Comparison of ENCODE assay signal across 12 cellular contexts in genomic region chr9:122226758-122227575, GRCh38. TPM values are rescaled to one million over a fixed set of nuclear protein-coding genes. Genes with fewer than 3 reads are reported as not detected.
DNase-seq lines count a peak whose midpoint lies in the region; ATAC-seq and TF ChIP-seq lines count a peak whose summit lies in the region.
"Had no signal": no experiment of that assay in that cellular context is flagged by ENCODE, and none has a peak within 500 bp of the region (broad histone marks: within the 10 kb centered on the region; RNA-seq: fewer than 3 reads in every experiment).

No MANE protein-coding gene starts in this region.

- peaks cover 29% of the 10 kb centered on the region for H3K27me3 Mint-ChIP-seq in activated naive CD8-positive, alpha-beta T cell
- peaks cover 56% of the 10 kb centered on the region for H3K27me3 Mint-ChIP-seq in activated naive CD8-positive, alpha-beta T cell treated with anti-CD3 and anti-CD28 coated beads for 36 hours

- no peaks in the 10 kb centered on the region for H3K36me3 Mint-ChIP-seq in activated naive CD8-positive, alpha-beta T cell
- H3K36me3 Mint-ChIP-seq in activated naive CD8-positive, alpha-beta T cell treated with anti-CD3 and anti-CD28 coated beads for 36 hours: no peaks in the 10 kb centered on the region

- TF ChIP-seq CTCF in thoracic aorta (IDR thresholded peaks at IDR 0.05): no peak

- H2AK5ac ChIP-seq in mesenchymal stem cell (ENCODE audit: low read length, severe bottlenecking): no peak overlapping the region

- no peak overlapping the region for H3K27ac Mint-ChIP-seq in activated naive CD8-positive, alpha-beta T cell
- H3K27ac Mint-ChIP-seq in activated naive CD8-positive, alpha-beta T cell treated with anti-CD3 and anti-CD28 coated beads for 36 hours: no peak overlapping the region
- H3K27ac Mint-ChIP-seq: activated T-cell treated with anti-CD3 and anti-CD28 coated beads, Interleukin-2, amount 50 U/mL, for 24 hours had no signal

- H3K9me3 Mint-ChIP-seq in activated naive CD8-positive, alpha-beta T cell (ENCODE audit: low read depth): no peaks in the 10 kb centered on the region
- no peaks in the 10 kb centered on the region for H3K9me3 Mint-ChIP-seq in activated naive CD8-positive, alpha-beta T cell treated with anti-CD3 and anti-CD28 coated beads for 36 hours
- H3K9me3 Mint-ChIP-seq: activated T-cell treated with anti-CD3 and anti-CD28 coated beads, Interleukin-2, amount 50 U/mL, for 24 hours had no signal

- H3K36me3 ChIP-seq in mesenchymal stem cell (ENCODE audit: control insufficient read depth in 1 of 2, insufficient read depth in 2 of 2, low read depth in 1 of 2, low read length in 2 of 2) (no peaks in the 10 kb centered on the region), thoracic aorta (no peaks in the 10 kb centered on the region)
- H3K36me3 ChIP-seq: pancreas had no signal

- H3K14ac ChIP-seq in mesenchymal stem cell (ENCODE audit: low read length in 2 of 2): no peak overlapping the region

- H3K4me2 ChIP-seq in mesenchymal stem cell (ENCODE audit: low read length, poor library complexity, severe bottlenecking): no peak overlapping the region

- no peak overlapping the region for H2BK5ac ChIP-seq in mesenchymal stem cell (ENCODE audit: low read depth, low read length, poor library complexity, severe bottlenecking)

- peaks cover 8% of the 10 kb centered on the region for H3K4me1 Mint-ChIP-seq in activated naive CD8-positive, alpha-beta T cell (ENCODE audit: low read depth)
- H3K4me1 Mint-ChIP-seq in activated naive CD8-positive, alpha-beta T cell treated with anti-CD3 and anti-CD28 coated beads for 36 hours: no peaks in the 10 kb centered on the region

- no peak overlapping the region for H3K9ac ChIP-seq in mesenchymal stem cell (ENCODE audit: low read length)

- peak overlapping the region; percentile 46 for H4K91ac ChIP-seq in mesenchymal stem cell (ENCODE audit: low read length)

- no peak overlapping the region for H2BK15ac ChIP-seq in mesenchymal stem cell (ENCODE audit: low read depth, poor library complexity, severe bottlenecking)

- no peak overlapping the region for H3K4ac ChIP-seq in mesenchymal stem cell (ENCODE audit: low read depth in 1 of 2, low read length in 2 of 2)

- DNase-seq in activated naive CD8-positive, alpha-beta T cell treated with anti-CD3 and anti-CD28 coated beads for 36 hours: no peak
- DNase-seq in dermis blood vessel endothelial cell (peak; percentile 59), mesenchymal stem cell (no peak), thoracic aorta (ENCODE audit: low spot score) (no peak)
- DNase-seq: activated T-cell treated with anti-CD3 and anti-CD28 coated beads, Interleukin-2, amount 50 U/mL, for 24 hours; NCI-H510A treated with DMSO at 0.1 percent for 48 hours; stimulated activated CD4-positive, alpha-beta T cell treated with anti-CD3 and anti-CD28 coated beads, Interleukin-4, amount 100 ng/mL, for 4 hours had no signal

- no peak overlapping the region for H2BK120ac ChIP-seq in mesenchymal stem cell (ENCODE audit: low read depth, low read length)

- H3K4me1 ChIP-seq in mesenchymal stem cell (ENCODE audit: control insufficient read depth, insufficient read depth, low read depth, low read length) (peaks cover 20% of the 10 kb centered on the region), thoracic aorta (ENCODE audit: control insufficient read depth in 1 of 2, low read depth in 2 of 2) (peaks cover 8 to 34% of the 10 kb centered on the region in 2 donors)

- WGBS in mesenchymal stem cell: 4% methylated on average over 49 of the region's 59 CpGs

- ATAC-seq in thoracic aorta (ENCODE audit: insufficient number of reproducible peaks, low FRiP score, low read depth) (no peak), HG03095 (IDR thresholded peaks at IDR 0.05; ENCODE audit: unreplicated experiment) (no peak), GM21529 (IDR thresholded peaks at IDR 0.05; ENCODE audit: unreplicated experiment) (no peak), GM19023 (IDR thresholded peaks at IDR 0.05; ENCODE audit: unreplicated experiment) (no peak)

- H3K23ac ChIP-seq in mesenchymal stem cell (ENCODE audit: low read length in 2 of 2): no peak overlapping the region

- H3K18ac ChIP-seq in mesenchymal stem cell (ENCODE audit: low read depth in 1 of 2, low read length in 2 of 2): no peak overlapping the region

- H3K27me3 ChIP-seq in mesenchymal stem cell (ENCODE audit: control insufficient read depth in 1 of 2, insufficient read depth in 1 of 2, low read length in 2 of 2) (peaks cover 96 to 97% of the 10 kb centered on the region in 2 experiments), thoracic aorta (replicated peaks; ENCODE audit: insufficient read depth) (peaks cover 37% of the 10 kb centered on the region)

- H3K79me1 ChIP-seq in mesenchymal stem cell (replicated peaks; ENCODE audit: low read length, poor library complexity, severe bottlenecking): no peaks in the 10 kb centered on the region

- H3K9me3 ChIP-seq in mesenchymal stem cell (ENCODE audit: control insufficient read depth, low read length) (no peaks in the 10 kb centered on the region), thoracic aorta (no peaks in the 10 kb centered on the region)
- H3K9me3 ChIP-seq: pancreas had no signal

- H2BK12ac ChIP-seq in mesenchymal stem cell (ENCODE audit: low read length in 2 of 2): no peak overlapping the region

- no peak overlapping the region for H4K8ac ChIP-seq in mesenchymal stem cell (ENCODE audit: low read length)

- H3K4me3 ChIP-seq in mesenchymal stem cell (ENCODE audit: insufficient read depth in 1 of 2, low read depth in 1 of 2, low read length in 2 of 2): no peak overlapping the region
- peak overlapping the region; percentile 45 for H3K4me3 ChIP-seq in thoracic aorta

- H3K4me3 Mint-ChIP-seq in activated naive CD8-positive, alpha-beta T cell: peak overlapping the region; percentile 8
- no peak overlapping the region for H3K4me3 Mint-ChIP-seq in activated naive CD8-positive, alpha-beta T cell treated with anti-CD3 and anti-CD28 coated beads for 36 hours

- H3K27ac ChIP-seq in mesenchymal stem cell (ENCODE audit: low read length, poor library complexity, severe bottlenecking) (no peak overlapping the region), thoracic aorta (no peak overlapping the region)
- H3K27ac ChIP-seq: pancreas had no signal

- H2AFZ ChIP-seq in mesenchymal stem cell (ENCODE audit: low read depth, low read length): no peak overlapping the region

RNA-seq across cellular contexts. Expression of gene LHX6, which starts 1.8 kb away (rescaled TPM):
- total RNA-seq in activated naive CD8-positive, alpha-beta T cell treated with anti-CD3 and anti-CD28 coated beads for 36 hours: under 1 TPM; 0.12 to 0.16 TPM
- total RNA-seq in dermis blood vessel endothelial cell (18.1 and 27.4 TPM in 2 replicates), thoracic aorta (1 to 10 TPM; 5.0 to 6.5 TPM)
- not detected for polyA plus RNA-seq in mesenchymal stem cell (2013, experiment 1 of 2)
- not detected for polyA plus RNA-seq in mesenchymal stem cell (2013, experiment 2 of 2)

RNA-seq across cellular contexts. Expression of gene RBM18, which starts 37.7 kb away (rescaled TPM):
- 10 to 100 TPM; 35.1 to 35.5 TPM for total RNA-seq in activated naive CD8-positive, alpha-beta T cell treated with anti-CD3 and anti-CD28 coated beads for 36 hours
- total RNA-seq in dermis blood vessel endothelial cell: 8.0 and 14.3 TPM in 2 replicates
- polyA plus RNA-seq in mesenchymal stem cell (2013, experiment 1 of 2): 16.4 TPM
- polyA plus RNA-seq in mesenchymal stem cell (2013, experiment 2 of 2): 15.7 TPM
- 10 to 100 TPM in 1 of 2 donors, 1 to 10 TPM in 1; 7.3 to 10.5 TPM for total RNA-seq in thoracic aorta

RNA-seq across cellular contexts. Expression of gene MRRF, which starts 37.7 kb away (rescaled TPM):
- 10 to 100 TPM; 76.9 to 84.0 TPM for total RNA-seq in activated naive CD8-positive, alpha-beta T cell treated with anti-CD3 and anti-CD28 coated beads for 36 hours
- total RNA-seq in dermis blood vessel endothelial cell: 45.1 and 65.3 TPM in 2 replicates
- 34.4 TPM for polyA plus RNA-seq in mesenchymal stem cell (2013, experiment 1 of 2)
- polyA plus RNA-seq in mesenchymal stem cell (2013, experiment 2 of 2): 34.5 TPM
- 10 to 100 TPM; 16.9 to 36.8 TPM for total RNA-seq in thoracic aorta

Comparison
In these comparisons a context has a peak if more than half of its experiments do, and no peak if none do; other contexts are left out.
1. RNA of gene LHX6, which starts 1.8 kb away (total RNA-seq): 18.1 to 27.4 TPM in dermis blood vessel endothelial cell and 5.0 to 6.5 TPM in thoracic aorta; 0.12 to 0.16 TPM in activated naive CD8-positive, alpha-beta T cell treated with anti-CD3 and anti-CD28 coated beads for 36 hours; every median in the first group is over 4 times any median in the second.